Comparison of ENCODE assay signal across 8 cellular contexts in genomic region chr16:9254863-9255262, GRCh38.
"Had no signal": no experiment of that assay in that cellular context is flagged by ENCODE, and none has a peak within 500 bp of the region (broad histone marks: within the 10 kb centered on the region; RNA-seq: fewer than 3 reads in every experiment).

No MANE protein-coding gene starts in this region.

- DNase-seq: GDM1, GF-D8 had no signal

- H3K4me3 ChIP-seq: GM12878 had no signal

- ATAC-seq: GM12878 had no signal

- FAIRE-seq: G401.6, GM12878, GM12891, GM12892, GM18507, GM19239 had no signal
